In the genomic region with DNA sequence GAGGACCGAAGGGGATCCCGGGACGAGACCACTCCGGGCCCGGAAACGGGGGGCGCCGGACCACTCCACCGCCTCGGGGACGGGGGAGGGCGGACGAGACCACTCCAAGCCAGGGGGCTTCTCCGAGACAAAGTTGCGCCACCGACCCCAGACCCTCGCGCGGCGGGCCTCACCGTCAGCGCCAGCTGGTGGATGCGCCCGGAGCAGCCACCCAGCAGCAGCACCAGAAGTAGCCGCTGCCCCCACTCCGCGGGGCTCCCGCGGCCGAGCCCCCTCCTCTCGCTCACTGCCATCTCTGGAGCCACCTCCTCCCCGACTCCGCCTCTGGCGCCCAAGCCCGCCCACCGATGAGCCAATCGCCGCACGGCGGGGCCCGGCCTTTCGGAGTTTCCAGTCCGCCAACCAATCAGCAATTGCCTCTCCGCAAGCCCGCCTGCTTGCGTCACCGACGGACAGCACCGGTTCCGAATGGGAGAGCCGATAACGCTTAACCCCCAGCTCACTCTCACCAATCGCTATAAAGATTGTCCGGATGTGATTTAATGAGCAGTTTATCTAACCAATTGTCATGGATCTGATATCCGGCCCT, we compare ENCODE assay signal across 8 cellular contexts. TPM values are rescaled to one million over a fixed set of nuclear protein-coding genes. Genes with fewer than 3 reads are reported as not detected.
DNase-seq lines count a peak whose midpoint lies in the region; ATAC-seq, FAIRE-seq and TF ChIP-seq lines count a peak whose summit lies in the region.

A gene (minus strand): TSS at position 297 of the 589 bp plus-strand sequence. CDS start 4 bp downstream, at position 293.

- H3K4me1 ChIP-seq in left ventricle myocardium inferior, result peaks cover 68% of the 10 kb centered on the region
- H3K4me1 ChIP-seq in prostate gland (replicated peaks), result peaks cover 16% of the 10 kb centered on the region
- no peaks in the 10 kb centered on the region for H3K4me1 ChIP-seq in urinary bladder (ENCODE audit: insufficient read depth)

- TF ChIP-seq POLR2A in GM12892 (IDR thresholded peaks at IDR 0.05; ENCODE audit: low read depth, low read length) (peak; percentile 38; the same call in 1 of the 2 replicates), prostate gland (IDR thresholded peaks at IDR 0.05) (peak; percentile 80)

- H3K9me3 ChIP-seq in left ventricle myocardium inferior (replicated peaks) (no peaks in the 10 kb centered on the region), prostate gland (no peaks in the 10 kb centered on the region)

- FAIRE-seq in GM12892 (lab: Jason Lieb, UNC), result no peak

- ATAC-seq in HG02840 (IDR thresholded peaks at IDR 0.05; ENCODE audit: low FRiP score, unreplicated experiment), result peak; percentile 63

- H3K4me3 ChIP-seq in left ventricle myocardium inferior, result peak within 1 kb of the TSS; percentile 93
- H3K4me3 ChIP-seq in prostate gland, result peak within 1 kb of the TSS; percentile 67 to 92
- peak within 1 kb of the TSS; percentile 74 for H3K4me3 ChIP-seq in urinary bladder (ENCODE audit: low read depth, low read length)

- TF ChIP-seq CTCF in left ventricle myocardium inferior (IDR thresholded peaks at IDR 0.05; ENCODE audit: borderline replicate concordance) (no peak), prostate gland (IDR thresholded peaks at IDR 0.05) (peak in 1 of 4 experiments; percentile 23)

- peaks cover 6% of the 10 kb centered on the region for H3K36me3 ChIP-seq in left ventricle myocardium inferior
- peaks cover 0 to 2% of the 10 kb centered on the region in 2 donors for H3K36me3 ChIP-seq in prostate gland
- H3K36me3 ChIP-seq in urinary bladder (ENCODE audit: insufficient read depth), result no peaks in the 10 kb centered on the region

- DNase-seq in GM12892 (ENCODE audit: insufficient read length) (peak; percentile 97), NCI-H1436 treated with DMSO at 0.1 percent for 48 hours (lab: John Stamatoyannopoulos, UW) (peak; percentile 100), T-helper 2 cell (peak; percentile 97 to 100 (median 99)), left ventricle myocardium inferior (peak; percentile 100), prostate gland (ENCODE audit: low spot score) (peak; percentile 100)

- WGBS in prostate gland, result 1% methylated on average over 52 of the region's 55 CpGs
- WGBS in urinary bladder, result under 1% methylated on average over 55 of the region's 55 CpGs

- intact Hi-C loops in left ventricle myocardium inferior (cut with micrococcal nuclease), result no loop called here
- intact Hi-C loops in prostate gland (cut with DNase I), result loop anchor here (5.0 to 10.0 kb wide), 2 partner anchors 125 to 203 kb away; a partner anchor contains a TSS

- no peaks in the 10 kb centered on the region for H3K27me3 ChIP-seq in left ventricle myocardium inferior (ENCODE audit: low read depth)
- no peaks in the 10 kb centered on the region for H3K27me3 ChIP-seq in prostate gland (replicated peaks; ENCODE audit: insufficient read depth)

- H3K27ac ChIP-seq in angular gyrus (ENCODE audit: low read depth, low read length), result peak within 1 kb of the TSS; percentile 100
- H3K27ac ChIP-seq in left ventricle myocardium inferior (replicated peaks), result peak within 1 kb of the TSS; percentile 97
- H3K27ac ChIP-seq in prostate gland, result peak within 1 kb of the TSS; percentile 93 to 97
- peak within 1 kb of the TSS; percentile 98 for H3K27ac ChIP-seq in urinary bladder (ENCODE audit: low read depth)

RNA-seq across cellular contexts. Expression of the gene that starts here (rescaled TPM):
- 31.2 TPM for polyA plus RNA-seq in GM12892 (2012; ENCODE audit: missing spikeins)
- total RNA-seq in left ventricle myocardium inferior, result 22.4 TPM
- 10 to 100 TPM; 62.7 to 98.0 TPM for total RNA-seq in prostate gland
- total RNA-seq in urinary bladder, result 23.2 TPM
- polyA plus RNA-seq in urinary bladder, result 66.8 TPM

Comparison
In these comparisons a context has a peak if more than half of its experiments do, and no peak if none do; other contexts are left out.
1. Peak in every context shown above with its lines: DNase-seq, ATAC-seq, H3K4me3 ChIP-seq and H3K27ac ChIP-seq.